In genomic region chr20:57685134-57685851, GRCh38 we compare ENCODE assay signal across 12 cellular contexts. TPM values are rescaled to one million over a fixed set of nuclear protein-coding genes. Genes with fewer than 3 reads are reported as not detected.
A peak's percentile ranks its signal among the peaks of the same experiment; 100 is the strongest.
DNase-seq lines count a peak whose midpoint lies in the region; ATAC-seq, FAIRE-seq and TF ChIP-seq lines count a peak whose summit lies in the region.
"Had no signal": no experiment of that assay in that cellular context is flagged by ENCODE, and none has a peak within 500 bp of the region (broad histone marks: within the 10 kb centered on the region; RNA-seq: fewer than 3 reads in every experiment).

No MANE protein-coding gene starts in this region.

- H2AFZ ChIP-seq in astrocyte (ENCODE audit: low read depth, low read length), result no peak overlapping the region

- TF ChIP-seq POLR2A in transverse colon (IDR thresholded peaks at IDR 0.05), result no peak

- peak overlapping the region; percentile 22 for H3K27ac ChIP-seq in astrocyte (ENCODE audit: low read depth, low read length)
- peak overlapping the region in 3 of 4 donors; percentile 0 to 20 (median 18) for H3K27ac ChIP-seq in transverse colon

- in situ Hi-C loops in transverse colon (cut with MboI; ENCODE audit: low pct_ligation_motif_present in 1 of 4, low pct_unique_long_range_greater_than_20kb in 1 of 4, low sequenced_read_pairs in 3 of 4), result no loop called here

- 42 to 64% methylated on average over 5 to 23 of the region's 23 CpGs for WGBS in transverse colon (ENCODE audit: low coverage in 1 of 2), 2 donors

- H3K27ac Mint-ChIP-seq in astrocyte (ENCODE audit: unreplicated experiment), result peak overlapping the region; percentile 34

- peak overlapping the region; percentile 40 for H3K4me3 Mint-ChIP-seq in astrocyte (ENCODE audit: unreplicated experiment)

- ATAC-seq in HG03354 (IDR thresholded peaks at IDR 0.05; ENCODE audit: poor library complexity, severe bottlenecking, unreplicated experiment), result no peak

- peak overlapping the region; percentile 68 for H3K4me2 ChIP-seq in astrocyte (ENCODE audit: low read length)

- H3K27me3 Mint-ChIP-seq in astrocyte (ENCODE audit: low read depth, unreplicated experiment), result no peaks in the 10 kb centered on the region

- no peak for FAIRE-seq in astrocyte (lab: Jason Lieb, UNC)
- FAIRE-seq: TTC549 had no signal

- DNase-seq in DMS153 treated with DMSO at 0.1 percent for 48 hours (lab: John Stamatoyannopoulos, UW; ENCODE audit: unreplicated experiment) (peak; percentile 10), DMS153 (lab: John Stamatoyannopoulos, UW) (no peak), astrocyte (ENCODE audit: low read depth) (peak; percentile 68), islet precursor cell (peak; percentile 80), transverse colon (no peak), HuH-7 (ENCODE audit: low spot score) (no peak)
- DNase-seq in activated CD8-positive, alpha-beta memory T cell treated with anti-CD3 and anti-CD28 coated beads for 24 hours, result no peak
- DNase-seq: 8988T; activated T-cell treated with anti-CD3 and anti-CD28 coated beads, Interleukin-2, amount 50 U/mL, for 1 hour; aorta had no signal

- H3K79me2 ChIP-seq in astrocyte (ENCODE audit: insufficient read depth, low read length), result peaks cover 100% of the 10 kb centered on the region

- H3K4me3 ChIP-seq in astrocyte (ENCODE audit: insufficient read depth, low read depth, low read length), result no peak overlapping the region
- H3K4me3 ChIP-seq in transverse colon, result no peak overlapping the region

- TF ChIP-seq EP300 in transverse colon (IDR thresholded peaks at IDR 0.05; ENCODE audit: low read depth), result no peak

- no peaks in the 10 kb centered on the region for H3K9me3 Mint-ChIP-seq in astrocyte (ENCODE audit: unreplicated experiment)

- H3K36me3 ChIP-seq in astrocyte (ENCODE audit: insufficient read depth, low read length) (peaks cover 3% of the 10 kb centered on the region), transverse colon (no peaks in the 10 kb centered on the region)

- H3K4me1 ChIP-seq in astrocyte (ENCODE audit: insufficient read depth, low read length) (peaks cover 70% of the 10 kb centered on the region), transverse colon (peaks cover 5 to 36% (median 23%) of the 10 kb centered on the region in 4 donors)

- peaks cover 24% of the 10 kb centered on the region for H3K36me3 Mint-ChIP-seq in astrocyte (ENCODE audit: low read depth, unreplicated experiment)

- H4K20me1 ChIP-seq in astrocyte (ENCODE audit: insufficient read depth, low read length), result peaks cover 99% of the 10 kb centered on the region

- no peaks in the 10 kb centered on the region for H3K9me3 ChIP-seq in astrocyte (ENCODE audit: insufficient read depth, low read depth, low read length)
- no peaks in the 10 kb centered on the region for H3K9me3 ChIP-seq in transverse colon

- H3K4me1 Mint-ChIP-seq in astrocyte (ENCODE audit: low read depth, unreplicated experiment), result peaks cover 64% of the 10 kb centered on the region

- intact Hi-C loops in transverse colon (cut with DNase I; ENCODE audit: low total_unique reads), result no loop called here

- H3K9ac ChIP-seq in astrocyte (ENCODE audit: low read length), result peak overlapping the region; percentile 62

- no peak for TF ChIP-seq CTCF in astrocyte (IDR thresholded peaks at IDR 0.05; ENCODE audit: insufficient read depth, low read depth, low read length)
- TF ChIP-seq CTCF in transverse colon (IDR thresholded peaks at IDR 0.05), result no peak

- H3K27me3 ChIP-seq in astrocyte (ENCODE audit: insufficient read depth, low read length) (no peaks in the 10 kb centered on the region), transverse colon (no peaks in the 10 kb centered on the region)

RNA-seq across cellular contexts. Expression of gene PMEPA1, which starts 24.5 kb away (rescaled TPM):
- 49.4 and 65.1 TPM in 2 replicates for total RNA-seq in astrocyte
- 10 to 100 TPM in 2 of 4 donors, 1 to 10 TPM in 2; 6.4 to 10.8 (median 8.4) TPM for total RNA-seq in transverse colon

Comparison
In these comparisons a context has a peak if more than half of its experiments do, and no peak if none do; other contexts are left out.
1. DNase-seq: peak in DMS153 treated with DMSO at 0.1 percent for 48 hours (single experiment), astrocyte (single experiment) and islet precursor cell (single experiment); none in DMS153 (single experiment), transverse colon (single experiment), activated CD8-positive, alpha-beta memory T cell treated with anti-CD3 and anti-CD28 coated beads for 24 hours (single experiment) and HuH-7 (single experiment).